Comparison of ENCODE assay signal across 2 cellular contexts in the genomic region with DNA sequence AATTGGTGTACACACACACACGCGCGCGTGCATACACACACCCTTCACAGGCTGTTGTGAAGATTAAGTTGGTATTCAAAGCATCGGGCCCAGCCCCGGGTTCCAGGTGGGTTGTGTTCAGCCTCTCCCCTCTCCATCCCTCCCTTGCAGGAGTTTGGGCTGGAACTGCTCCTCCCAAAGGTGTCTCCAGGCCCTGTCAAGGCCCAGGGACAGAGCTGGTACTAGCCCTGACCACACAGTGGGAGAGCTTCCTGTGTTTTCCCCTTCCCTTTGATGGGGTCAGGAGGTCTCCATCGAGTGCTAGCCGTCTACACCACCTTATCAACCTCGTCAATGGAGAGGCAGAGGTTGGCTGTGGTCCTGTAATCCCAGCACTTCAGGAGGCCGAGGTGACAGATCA.
TF ChIP-seq lines count a peak whose summit lies in the region.

No MANE protein-coding gene starts in this region.

TF ChIP-seq in A549, 52 proteins besides CTCF, POLR2A, EP300 and RAD21 (continued from another document):
- no peak for TF ChIP-seq CEBPB (IDR thresholded peaks at IDR 0.05)
- no peak for TF ChIP-seq HOXB13 (CRISPR knock-in tag; IDR thresholded peaks at IDR 0.05; ENCODE audit: low read depth)
- no peak for TF ChIP-seq SMC3 (IDR thresholded peaks at IDR 0.05)
- TF ChIP-seq CHD4 (IDR thresholded peaks at IDR 0.05; ENCODE audit: borderline replicate concordance), result no peak
- TF ChIP-seq CBX8 (IDR thresholded peaks at IDR 0.05), result no peak
- TF ChIP-seq, protein P1, sequence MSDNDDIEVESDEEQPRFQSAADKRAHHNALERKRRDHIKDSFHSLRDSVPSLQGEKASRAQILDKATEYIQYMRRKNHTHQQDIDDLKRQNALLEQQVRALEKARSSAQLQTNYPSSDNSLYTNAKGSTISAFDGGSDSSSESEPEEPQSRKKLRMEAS (IDR thresholded peaks at IDR 0.05), result no peak
- no peak for TF ChIP-seq JUN (IDR thresholded peaks at IDR 0.05)
- TF ChIP-seq HOXA7 (CRISPR knock-in tag; IDR thresholded peaks at IDR 0.05), result no peak
- TF ChIP-seq, protein P2, sequence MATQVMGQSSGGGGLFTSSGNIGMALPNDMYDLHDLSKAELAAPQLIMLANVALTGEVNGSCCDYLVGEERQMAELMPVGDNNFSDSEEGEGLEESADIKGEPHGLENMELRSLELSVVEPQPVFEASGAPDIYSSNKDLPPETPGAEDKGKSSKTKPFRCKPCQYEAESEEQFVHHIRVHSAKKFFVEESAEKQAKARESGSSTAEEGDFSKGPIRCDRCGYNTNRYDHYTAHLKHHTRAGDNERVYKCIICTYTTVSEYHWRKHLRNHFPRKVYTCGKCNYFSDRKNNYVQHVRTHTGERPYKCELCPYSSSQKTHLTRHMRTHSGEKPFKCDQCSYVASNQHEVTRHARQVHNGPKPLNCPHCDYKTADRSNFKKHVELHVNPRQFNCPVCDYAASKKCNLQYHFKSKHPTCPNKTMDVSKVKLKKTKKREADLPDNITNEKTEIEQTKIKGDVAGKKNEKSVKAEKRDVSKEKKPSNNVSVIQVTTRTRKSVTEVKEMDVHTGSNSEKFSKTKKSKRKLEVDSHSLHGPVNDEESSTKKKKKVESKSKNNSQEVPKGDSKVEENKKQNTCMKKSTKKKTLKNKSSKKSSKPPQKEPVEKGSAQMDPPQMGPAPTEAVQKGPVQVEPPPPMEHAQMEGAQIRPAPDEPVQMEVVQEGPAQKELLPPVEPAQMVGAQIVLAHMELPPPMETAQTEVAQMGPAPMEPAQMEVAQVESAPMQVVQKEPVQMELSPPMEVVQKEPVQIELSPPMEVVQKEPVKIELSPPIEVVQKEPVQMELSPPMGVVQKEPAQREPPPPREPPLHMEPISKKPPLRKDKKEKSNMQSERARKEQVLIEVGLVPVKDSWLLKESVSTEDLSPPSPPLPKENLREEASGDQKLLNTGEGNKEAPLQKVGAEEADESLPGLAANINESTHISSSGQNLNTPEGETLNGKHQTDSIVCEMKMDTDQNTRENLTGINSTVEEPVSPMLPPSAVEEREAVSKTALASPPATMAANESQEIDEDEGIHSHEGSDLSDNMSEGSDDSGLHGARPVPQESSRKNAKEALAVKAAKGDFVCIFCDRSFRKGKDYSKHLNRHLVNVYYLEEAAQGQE (IDR thresholded peaks at IDR 0.05), result no peak
- no peak for TF ChIP-seq MAFK (IDR thresholded peaks at IDR 0.05; ENCODE audit: partially characterized antibody)
TF ChIP-seq in A549: peak in this region for 0.

TF ChIP-seq in GM12878, 131 proteins besides CTCF, POLR2A, EP300 and RAD21 (continued from another document):
- TF ChIP-seq, protein P3, sequence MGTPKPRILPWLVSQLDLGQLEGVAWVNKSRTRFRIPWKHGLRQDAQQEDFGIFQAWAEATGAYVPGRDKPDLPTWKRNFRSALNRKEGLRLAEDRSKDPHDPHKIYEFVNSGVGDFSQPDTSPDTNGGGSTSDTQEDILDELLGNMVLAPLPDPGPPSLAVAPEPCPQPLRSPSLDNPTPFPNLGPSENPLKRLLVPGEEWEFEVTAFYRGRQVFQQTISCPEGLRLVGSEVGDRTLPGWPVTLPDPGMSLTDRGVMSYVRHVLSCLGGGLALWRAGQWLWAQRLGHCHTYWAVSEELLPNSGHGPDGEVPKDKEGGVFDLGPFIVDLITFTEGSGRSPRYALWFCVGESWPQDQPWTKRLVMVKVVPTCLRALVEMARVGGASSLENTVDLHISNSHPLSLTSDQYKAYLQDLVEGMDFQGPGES (IDR thresholded peaks at IDR 0.05), result no peak
- TF ChIP-seq, protein P4, sequence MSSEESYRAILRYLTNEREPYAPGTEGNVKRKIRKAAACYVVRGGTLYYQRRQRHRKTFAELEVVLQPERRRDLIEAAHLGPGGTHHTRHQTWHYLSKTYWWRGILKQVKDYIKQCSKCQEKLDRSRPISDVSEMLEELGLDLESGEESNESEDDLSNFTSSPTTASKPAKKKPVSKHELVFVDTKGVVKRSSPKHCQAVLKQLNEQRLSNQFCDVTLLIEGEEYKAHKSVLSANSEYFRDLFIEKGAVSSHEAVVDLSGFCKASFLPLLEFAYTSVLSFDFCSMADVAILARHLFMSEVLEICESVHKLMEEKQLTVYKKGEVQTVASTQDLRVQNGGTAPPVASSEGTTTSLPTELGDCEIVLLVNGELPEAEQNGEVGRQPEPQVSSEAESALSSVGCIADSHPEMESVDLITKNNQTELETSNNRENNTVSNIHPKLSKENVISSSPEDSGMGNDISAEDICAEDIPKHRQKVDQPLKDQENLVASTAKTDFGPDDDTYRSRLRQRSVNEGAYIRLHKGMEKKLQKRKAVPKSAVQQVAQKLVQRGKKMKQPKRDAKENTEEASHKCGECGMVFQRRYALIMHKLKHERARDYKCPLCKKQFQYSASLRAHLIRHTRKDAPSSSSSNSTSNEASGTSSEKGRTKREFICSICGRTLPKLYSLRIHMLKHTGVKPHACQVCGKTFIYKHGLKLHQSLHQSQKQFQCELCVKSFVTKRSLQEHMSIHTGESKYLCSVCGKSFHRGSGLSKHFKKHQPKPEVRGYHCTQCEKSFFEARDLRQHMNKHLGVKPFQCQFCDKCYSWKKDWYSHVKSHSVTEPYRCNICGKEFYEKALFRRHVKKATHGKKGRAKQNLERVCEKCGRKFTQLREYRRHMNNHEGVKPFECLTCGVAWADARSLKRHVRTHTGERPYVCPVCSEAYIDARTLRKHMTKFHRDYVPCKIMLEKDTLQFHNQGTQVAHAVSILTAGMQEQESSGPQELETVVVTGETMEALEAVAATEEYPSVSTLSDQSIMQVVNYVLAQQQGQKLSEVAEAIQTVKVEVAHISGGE (CRISPR knock-in tag; IDR thresholded peaks at IDR 0.05), result no peak
- TF ChIP-seq, protein P5, sequence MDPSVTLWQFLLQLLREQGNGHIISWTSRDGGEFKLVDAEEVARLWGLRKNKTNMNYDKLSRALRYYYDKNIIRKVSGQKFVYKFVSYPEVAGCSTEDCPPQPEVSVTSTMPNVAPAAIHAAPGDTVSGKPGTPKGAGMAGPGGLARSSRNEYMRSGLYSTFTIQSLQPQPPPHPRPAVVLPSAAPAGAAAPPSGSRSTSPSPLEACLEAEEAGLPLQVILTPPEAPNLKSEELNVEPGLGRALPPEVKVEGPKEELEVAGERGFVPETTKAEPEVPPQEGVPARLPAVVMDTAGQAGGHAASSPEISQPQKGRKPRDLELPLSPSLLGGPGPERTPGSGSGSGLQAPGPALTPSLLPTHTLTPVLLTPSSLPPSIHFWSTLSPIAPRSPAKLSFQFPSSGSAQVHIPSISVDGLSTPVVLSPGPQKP (IDR thresholded peaks at IDR 0.05; ENCODE audit: low read depth, low read length), result no peak
TF ChIP-seq in GM12878: peak in this region for 0.
